Comparison of ENCODE assay signal across 22 cellular contexts in the genomic region with DNA sequence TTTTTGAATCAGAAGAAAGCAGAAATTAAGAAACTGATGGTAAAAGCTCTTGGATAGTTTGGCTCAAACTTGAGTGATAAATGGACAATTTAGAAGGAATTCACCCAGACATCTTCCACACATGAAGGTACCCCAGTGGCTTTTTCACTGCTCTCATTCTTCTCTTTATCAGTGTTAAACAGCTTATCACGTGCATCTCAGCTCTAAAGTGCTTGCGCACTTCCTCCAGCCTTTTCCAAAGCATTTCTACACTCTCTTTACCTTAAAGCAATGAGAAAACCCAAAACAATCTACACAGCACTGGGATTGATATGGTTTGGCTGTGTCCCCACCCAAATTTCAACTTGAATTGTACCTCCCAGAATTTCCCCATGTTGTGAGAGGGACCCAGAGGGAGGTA.
DNase-seq lines count a peak whose midpoint lies in the region; ATAC-seq, FAIRE-seq and TF ChIP-seq lines count a peak whose summit lies in the region.
"Had no signal": no experiment of that assay in that cellular context is flagged by ENCODE, and none has a peak within 500 bp of the region (broad histone marks: within the 10 kb centered on the region; RNA-seq: fewer than 3 reads in every experiment).

No MANE protein-coding gene starts in this region.

- H2AFZ ChIP-seq in IMR-90 (replicated peaks; ENCODE audit: low read length, poor library complexity), result no peak overlapping the region
- H2AFZ ChIP-seq in H1 (ENCODE audit: low read length), result peak overlapping the region; percentile 92; the same call in 1 of the 2 replicates

- H2BK12ac ChIP-seq in H1 (ENCODE audit: low read depth, low read length), result no peak overlapping the region

- DNase-seq in IMR-90, result no peak
- DNase-seq in H1 (ENCODE audit: low read depth in 1 of 2, low spot score in 2 of 2), result no peak
- DNase-seq in nephron progenitor cell, result no peak
- no peak for DNase-seq in progenitor cell of endocrine pancreas (ENCODE audit: low spot score, unreplicated experiment)
- no peak for DNase-seq in activated T-cell treated with anti-CD3 and anti-CD28 coated beads for 4 hours
- no peak for DNase-seq in AG20443 (ENCODE audit: low spot score)
- DNase-seq in NCI-H128 (lab: John Stamatoyannopoulos, UW; ENCODE audit: unreplicated experiment), result no peak
- DNase-seq in superior temporal gyrus (ENCODE audit: extremely low spot score), result no peak
- DNase-seq: 8988T; ACHN; C1 segment of cervical spinal cord; Calu3; CD4-positive, alpha-beta memory T cell; COR-L47; DMS53; DMS79 treated with DMSO at 0.1 percent for 48 hours; GF-D8; H9 had no signal

- TF ChIP-seq POLR2A in IMR-90 (IDR thresholded peaks at IDR 0.05; ENCODE audit: low read depth, low read length) (no peak), H1 (IDR thresholded peaks at IDR 0.05; ENCODE audit: control extremely low read depth in 1 of 2, low read depth in 2 of 2, low read length in 2 of 2) (no peak)

- H3K27ac ChIP-seq in IMR-90 (ENCODE audit: insufficient read depth, low read length), result no peak overlapping the region
- H3K27ac ChIP-seq in H1 (ENCODE audit: low read depth, low read length), result no peak overlapping the region
- H3K27ac ChIP-seq: A549 had no signal

- no peak overlapping the region for H2BK15ac ChIP-seq in IMR-90 (ENCODE audit: low read depth, low read length)
- no peak overlapping the region for H2BK15ac ChIP-seq in H1 (ENCODE audit: low read length)

- CTCF ChIA-PET in IMR-90 (lab: Yijun Ruan, JAX) (no interaction called here), H1 (lab: Charles Lee; ENCODE audit: partially characterized antibody) (no interaction called here)

- no peak for TF ChIP-seq EP300 in H1 (IDR thresholded peaks at IDR 0.05; ENCODE audit: borderline replicate concordance in 1 of 2, low read depth in 2 of 2, low read length in 2 of 2)

- H3K14ac ChIP-seq in IMR-90 (replicated peaks; ENCODE audit: low read depth, low read length), result no peak overlapping the region
- no peak overlapping the region for H3K14ac ChIP-seq in H1 (ENCODE audit: insufficient read length)

- no peaks in the 10 kb centered on the region for H3K36me3 ChIP-seq in IMR-90 (ENCODE audit: control insufficient read depth, insufficient read depth, low read length)
- no peaks in the 10 kb centered on the region for H3K36me3 ChIP-seq in H1 (ENCODE audit: control insufficient read depth in 2 of 4, insufficient read depth in 4 of 4, low read length in 3 of 4)

- H3K23ac ChIP-seq in IMR-90 (ENCODE audit: low read depth, low read length) (no peak overlapping the region), H1 (ENCODE audit: insufficient read length) (no peak overlapping the region)

- no peaks in the 10 kb centered on the region for H3K9me3 ChIP-seq in IMR-90 (ENCODE audit: control insufficient read depth, insufficient read depth, low read length)
- no peaks in the 10 kb centered on the region for H3K9me3 ChIP-seq in H1 (ENCODE audit: insufficient read depth in 2 of 2, low read depth in 1 of 2, low read length in 1 of 2)
- H3K9me3 ChIP-seq: A549 had no signal

- H3K9ac ChIP-seq in IMR-90 (ENCODE audit: low read depth, low read length) (no peak overlapping the region), H1 (replicated peaks in 1 of 4; ENCODE audit: extremely low read depth in 1 of 4, low read depth in 3 of 4, low read length in 3 of 4) (no peak overlapping the region)

- H3K27me3 Mint-ChIP-seq in nephron progenitor cell (ENCODE audit: low read depth, poor library complexity) (no peaks in the 10 kb centered on the region), progenitor cell of endocrine pancreas (no peaks in the 10 kb centered on the region)
- H3K27me3 Mint-ChIP-seq: CD4-positive, alpha-beta memory T cell had no signal

- BruUV-seq in IMR-90 (replicated peaks; lab: Mats Ljungman, UMichigan), result no TSS peak

- H4K20me1 ChIP-seq in IMR-90 (ENCODE audit: insufficient read depth, low read length) (no peaks in the 10 kb centered on the region), H1 (replicated peaks in 1 of 2; ENCODE audit: control insufficient read depth in 1 of 2, insufficient read depth in 2 of 2, low read length in 2 of 2) (no peaks in the 10 kb centered on the region)

- POLR2A ChIA-PET in IMR-90 (lab: Charles Lee; ENCODE audit: unreplicated experiment), result no interaction called here
- POLR2A ChIA-PET in H1 (lab: Charles Lee; ENCODE audit: partially characterized antibody), result no interaction called here

- H3K79me2 ChIP-seq in H1 (ENCODE audit: control insufficient read depth in 1 of 2, insufficient read depth in 2 of 2, low read length in 2 of 2), result no peaks in the 10 kb centered on the region

- H3K4me1 Mint-ChIP-seq in nephron progenitor cell (peaks cover 42% of the 10 kb centered on the region), progenitor cell of endocrine pancreas (ENCODE audit: low read depth) (peaks cover 26% of the 10 kb centered on the region)
- H3K4me1 Mint-ChIP-seq: CD4-positive, alpha-beta memory T cell had no signal

- H2AK5ac ChIP-seq in IMR-90 (ENCODE audit: low read depth, low read length) (no peak overlapping the region), H1 (ENCODE audit: low read depth, low read length) (no peak overlapping the region)

- H3K27me3 ChIP-seq in IMR-90 (ENCODE audit: control insufficient read depth, insufficient read depth, low read length) (no peaks in the 10 kb centered on the region), H1 (replicated peaks in 1 of 4; ENCODE audit: control insufficient read depth in 3 of 4, extremely low read depth in 1 of 4, insufficient read depth in 3 of 4, low read length in 3 of 4) (no peaks in the 10 kb centered on the region)

- H3K36me3 Mint-ChIP-seq in nephron progenitor cell (ENCODE audit: low read depth) (no peaks in the 10 kb centered on the region), progenitor cell of endocrine pancreas (ENCODE audit: insufficient read depth) (no peaks in the 10 kb centered on the region)
- H3K36me3 Mint-ChIP-seq: CD4-positive, alpha-beta memory T cell had no signal

- no CpG with 5 or more reads among the region's 2 CpGs for WGBS in IMR-90 (ENCODE audit: extremely low coverage in 2 of 2, insufficient read length in 1 of 2), 2 experiments
- WGBS in H1 (ENCODE audit: extremely low coverage in 1 of 2, insufficient coverage in 1 of 2, insufficient read length in 1 of 2, insufficient replicate concordance in 2 of 2, low coverage in 1 of 2, low lambda C conversion rate in 2 of 2, missing lambda C conversion rate in 1 of 2), 2 experiments, result 94% methylated on average over 2 of the region's 2 CpGs; no CpG with 5 or more reads in 1 of the 2 experiments

- H3K18ac ChIP-seq in IMR-90 (ENCODE audit: low read depth, low read length) (no peak overlapping the region), H1 (ENCODE audit: extremely low read depth, low read length) (no peak overlapping the region)

- H3K4me3 ChIP-seq in IMR-90 (ENCODE audit: insufficient read depth, low read depth, low read length), result no peak overlapping the region
- no peak overlapping the region for H3K4me3 ChIP-seq in H1 (ENCODE audit: extremely low read depth in 1 of 4, insufficient read depth in 2 of 4, low read depth in 3 of 4, low read length in 4 of 4)
- H3K4me3 ChIP-seq: A549 had no signal

- H4K91ac ChIP-seq in IMR-90 (ENCODE audit: insufficient read depth, low read depth, low read length) (no peak overlapping the region), H1 (replicated peaks; ENCODE audit: insufficient read length, low read length) (no peak overlapping the region)

- dilution Hi-C loops in IMR-90 (cut with HindIII; ENCODE audit: low sequenced_read_pairs, unreplicated experiment), result no loop called here

- TF ChIP-seq RAD21 in IMR-90 (IDR thresholded peaks at IDR 0.05; ENCODE audit: low read length) (no peak), H1 (IDR thresholded peaks at IDR 0.05 in 1 of 2, conservative IDR thresholded peaks at IDR 0.05 in 1 of 2; ENCODE audit: low read depth in 2 of 2, low read length in 2 of 2) (no peak)

- peak overlapping the region; percentile 36; the same call in 1 of the 2 replicates for H4K5ac ChIP-seq in IMR-90 (ENCODE audit: low read depth, low read length)
- H4K5ac ChIP-seq in H1 (ENCODE audit: insufficient read length, low read depth, low read length), result no peak overlapping the region

- intact Hi-C loops in IMR-90 (cut with micrococcal nuclease), result no loop called here

- H3K27ac Mint-ChIP-seq in nephron progenitor cell (peak overlapping the region; percentile 38), progenitor cell of endocrine pancreas (peak overlapping the region; percentile 3)
- H3K27ac Mint-ChIP-seq: CD4-positive, alpha-beta memory T cell; H9 had no signal

- no peak for ATAC-seq in IMR-90 (ENCODE audit: low read depth)
- ATAC-seq: A549, HCT116 had no signal

- no peaks in the 10 kb centered on the region for H3K23me2 ChIP-seq in H1 (ENCODE audit: low read depth, low read length)

- no peak for TF ChIP-seq CTCF in IMR-90 (conservative IDR thresholded peaks at IDR 0.05; ENCODE audit: low read depth, low read length)
- no peak for TF ChIP-seq CTCF in H1 (IDR thresholded peaks at IDR 0.05; ENCODE audit: control extremely low read depth in 1 of 3, insufficient read depth in 1 of 3, low read depth in 1 of 3, low read length in 3 of 3)
- no peak for TF ChIP-seq CTCF in nephron progenitor cell (IDR thresholded peaks at IDR 0.05)
- no peak for TF ChIP-seq CTCF in progenitor cell of endocrine pancreas (IDR thresholded peaks at IDR 0.05; ENCODE audit: unreplicated experiment)

- H3K4ac ChIP-seq in IMR-90 (ENCODE audit: low read depth, low read length), result 0 out of 2 replicates have a peak overlapping the region, but pooled peaks have one; percentile 22
- H3K4ac ChIP-seq in H1 (replicated peaks; ENCODE audit: insufficient read length, low read depth, low read length), result no peak overlapping the region

- no peaks in the 10 kb centered on the region for H3K79me1 ChIP-seq in IMR-90 (ENCODE audit: low read depth in 1 of 2, low read length in 2 of 2)
- no peaks in the 10 kb centered on the region for H3K79me1 ChIP-seq in H1 (ENCODE audit: low read depth, low read length)

- H4K8ac ChIP-seq in IMR-90 (ENCODE audit: low read depth in 2 of 2, low read length in 2 of 2), result no peak overlapping the region
- no peak overlapping the region for H4K8ac ChIP-seq in H1 (ENCODE audit: extremely low read depth, insufficient read depth, low read length)

- H3K4me1 ChIP-seq in IMR-90 (ENCODE audit: control insufficient read depth, insufficient read depth, low read length), result peaks cover 8% of the 10 kb centered on the region
- H3K4me1 ChIP-seq in H1 (replicated peaks in 1 of 4; ENCODE audit: control insufficient read depth in 3 of 4, insufficient read depth in 4 of 4, low read length in 3 of 4), result no peaks in the 10 kb centered on the region

- H2AK9ac ChIP-seq in IMR-90 (replicated peaks; ENCODE audit: low read depth, low read length, poor library complexity), result no peak overlapping the region

- H3K9me1 ChIP-seq in IMR-90 (ENCODE audit: insufficient read depth, low read length), result peaks cover 10% of the 10 kb centered on the region

- H2BK20ac ChIP-seq in IMR-90 (ENCODE audit: low read depth, low read length) (peak overlapping the region; percentile 83; the same call in 1 of the 2 replicates), H1 (ENCODE audit: low read length) (no peak overlapping the region)

- in situ Hi-C loops in IMR-90 (cut with MboI; ENCODE audit: low sequenced_read_pairs), result no loop called here

- no peak for FAIRE-seq in H1 (lab: Jason Lieb, UNC)
- FAIRE-seq: A549, GM12891, GM18507 had no signal

- no peak overlapping the region for H2BK120ac ChIP-seq in IMR-90 (ENCODE audit: low read depth, low read length)
- H2BK120ac ChIP-seq in H1 (replicated peaks; ENCODE audit: low read depth, low read length), result no peak overlapping the region

- no peak overlapping the region for H3K56ac ChIP-seq in IMR-90 (ENCODE audit: extremely low read depth, insufficient read depth, low read length)
- H3K56ac ChIP-seq in H1 (replicated peaks; ENCODE audit: insufficient read length, low read depth, low read length), result no peak overlapping the region

- H3K9me3 Mint-ChIP-seq in nephron progenitor cell, result no peaks in the 10 kb centered on the region
- no peaks in the 10 kb centered on the region for H3K9me3 Mint-ChIP-seq in progenitor cell of endocrine pancreas (ENCODE audit: low read depth)
- H3K9me3 Mint-ChIP-seq: H9 had no signal

- H3K4me2 ChIP-seq in IMR-90 (ENCODE audit: low read depth, low read length) (no peak overlapping the region), H1 (ENCODE audit: insufficient read depth in 1 of 2, low read depth in 2 of 2, low read length in 2 of 2) (no peak overlapping the region)
- H3K4me2 ChIP-seq: A549 had no signal

- H2BK5ac ChIP-seq in IMR-90 (ENCODE audit: low read depth, low read length, poor library complexity, severe bottlenecking), result no peak overlapping the region
- no peak overlapping the region for H2BK5ac ChIP-seq in H1 (ENCODE audit: low read depth, low read length)

- no peak overlapping the region for H3K4me3 Mint-ChIP-seq in nephron progenitor cell
- no peak overlapping the region for H3K4me3 Mint-ChIP-seq in progenitor cell of endocrine pancreas (ENCODE audit: low read depth)
- H3K4me3 Mint-ChIP-seq: H9 had no signal
